ENCODE assay signal across 19 cellular contexts in the genomic region with DNA sequence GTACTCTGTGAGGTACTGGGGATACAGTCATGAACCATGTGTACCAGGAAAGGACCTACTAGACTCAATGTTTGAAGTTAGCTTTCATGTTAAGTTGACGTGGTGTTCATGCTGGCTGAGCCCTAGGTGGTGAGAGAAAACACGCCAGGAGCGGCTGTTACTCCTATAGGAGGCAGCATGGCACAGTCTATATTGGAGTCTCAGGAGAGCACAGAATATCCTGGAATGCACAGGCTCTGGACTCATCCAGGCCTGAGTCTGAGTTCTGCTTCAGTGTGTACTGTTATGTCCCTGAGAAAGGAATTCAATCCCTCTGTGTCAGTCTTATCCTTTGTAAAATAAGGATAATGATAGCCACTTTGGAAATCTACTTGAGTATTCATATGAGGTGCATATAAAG. TPM values are rescaled to one million over a fixed set of nuclear protein-coding genes. Genes with fewer than 3 reads are reported as not detected.
DNase-seq lines count a peak whose midpoint lies in the region; ATAC-seq and TF ChIP-seq lines count a peak whose summit lies in the region.
"Had no signal": no experiment of that assay in that cellular context is flagged by ENCODE, and none has a peak within 500 bp of the region (broad histone marks: within the 10 kb centered on the region; RNA-seq: fewer than 3 reads in every experiment).

No MANE protein-coding gene starts in this region.

- H3K4me2 ChIP-seq in PC-3 (ENCODE audit: low read length): no peak overlapping the region
- no peak overlapping the region for H3K4me2 ChIP-seq in hepatocyte

- H3F3A ChIP-seq in PC-3 (ENCODE audit: low read length, unreplicated experiment): no peaks in the 10 kb centered on the region

- H3K9me3 ChIP-seq in PC-3 (ENCODE audit: low read length) (no peaks in the 10 kb centered on the region), hepatocyte (ENCODE audit: low read depth) (no peaks in the 10 kb centered on the region)
- H3K9me3 ChIP-seq: esophagus muscularis mucosa had no signal

- peak; percentile 53 for TF ChIP-seq CTCF in PC-3 (conservative IDR thresholded peaks at IDR 0.05; ENCODE audit: low read depth, low read length)
- TF ChIP-seq CTCF in hepatocyte (IDR thresholded peaks at IDR 0.05; ENCODE audit: poor library complexity): peak; percentile 18
- no peak for TF ChIP-seq CTCF in dorsolateral prefrontal cortex (IDR thresholded peaks at IDR 0.05 in 54 of 56, conservative IDR thresholded peaks at IDR 0.05 in 2 of 56; ENCODE audit: low read depth in 1 of 56, partially characterized antibody in 56 of 56)

- 79% methylated on average over 3 of the region's 3 CpGs for WGBS in hepatocyte (ENCODE audit: low lambda C conversion rate, missing lambda C conversion rate)

- H3K9me2 ChIP-seq in PC-3 (replicated peaks; ENCODE audit: low read length) (no peaks in the 10 kb centered on the region), hepatocyte (replicated peaks; ENCODE audit: insufficient read depth) (no peaks in the 10 kb centered on the region)

- no peak overlapping the region for H2AFZ ChIP-seq in PC-3 (ENCODE audit: low read length)
- H2AFZ ChIP-seq in hepatocyte: no peak overlapping the region
- H2AFZ ChIP-seq: parathyroid adenoma had no signal

- DNase-seq in left ventricle myocardium superior (no peak), left cardiac atrium (no peak), PC-3 (peak; percentile 48), hepatocyte (ENCODE audit: low spot score) (peak; percentile 36), dorsolateral prefrontal cortex (no peak), NCI-H128 (lab: John Stamatoyannopoulos, UW; ENCODE audit: unreplicated experiment) (no peak), NCI-H2227 treated with DMSO at 0.1 percent for 48 hours (lab: John Stamatoyannopoulos, UW) (no peak)
- DNase-seq in activated naive CD4-positive, alpha-beta T cell treated with anti-CD3 and anti-CD28 coated beads, Interleukin-2, amount 50 U/mL, for 16 hours: no peak
- DNase-seq: activated CD8-positive, alpha-beta memory T cell treated with anti-CD3 and anti-CD28 coated beads, Interleukin-2, amount 10 ng/mL, durations not matched to agents 7 days and 5 days; activated gamma-delta T cell; aorta; MG63; NCI-H2081; stimulated activated naive CD8-positive, alpha-beta T cell treated with anti-CD3 and anti-CD28 coated beads, Interleukin-15, Interleukin-2, amounts not matched to agents 100 U/mL and 50 U/mL, for 24 hours had no signal

- intact Hi-C loops in left ventricle myocardium superior (cut with micrococcal nuclease) (no loop called here), left cardiac atrium (cut with DNase I) (no loop called here), PC-3 (cut with micrococcal nuclease) (no loop called here), dorsolateral prefrontal cortex (cut with DNase I) (no loop called here)

- POLR2A ChIA-PET in PC-3 (lab: Charles Lee; ENCODE audit: unreplicated experiment): no interaction called here

- no peaks in the 10 kb centered on the region for H3K27me3 ChIP-seq in PC-3 (ENCODE audit: low read length)
- H3K27me3 ChIP-seq in hepatocyte: no peaks in the 10 kb centered on the region
- no peaks in the 10 kb centered on the region for H3K27me3 ChIP-seq in dorsolateral prefrontal cortex
- H3K27me3 ChIP-seq: esophagus muscularis mucosa, MG63 had no signal

- H3K9ac ChIP-seq in PC-3 (ENCODE audit: low read length): no peak overlapping the region
- H3K9ac ChIP-seq: parathyroid adenoma had no signal

- no TSS peak for BruUV-seq in PC-3 (replicated peaks; lab: Mats Ljungman, UMichigan)

- H3K27ac ChIP-seq in PC-3 (ENCODE audit: low read length): no peak overlapping the region
- peak overlapping the region; percentile 88 for H3K27ac ChIP-seq in hepatocyte
- peak overlapping the region in 23 of 59 donors; percentile 52 to 93 (median 82) for H3K27ac ChIP-seq in dorsolateral prefrontal cortex
- H3K27ac ChIP-seq: coronary artery, esophagus muscularis mucosa, parathyroid adenoma had no signal

- ATAC-seq in left ventricle myocardium superior (peak; percentile 22), left cardiac atrium (no peak), PC-3 (peak; percentile 72)
- ATAC-seq: activated CD4-positive, CD25-positive, alpha-beta regulatory T cell treated with anti-CD3 and anti-CD28 coated beads, Interleukin-2, amount 50 U/mL, for 24 hours; activated CD8-positive, alpha-beta memory T cell treated with anti-CD3 and anti-CD28 coated beads, Interleukin-2, amount 10 ng/mL, durations not matched to agents 7 days and 5 days; stimulated activated naive CD8-positive, alpha-beta T cell treated with anti-CD3 and anti-CD28 coated beads, Interleukin-15, Interleukin-2, amounts not matched to agents 100 U/mL and 50 U/mL, for 24 hours had no signal

- H3K4me1 ChIP-seq in PC-3 (ENCODE audit: insufficient read depth, low read length) (no peaks in the 10 kb centered on the region), hepatocyte (ENCODE audit: insufficient read depth) (peaks cover 36% of the 10 kb centered on the region)
- H3K4me1 ChIP-seq: parathyroid adenoma had no signal

- H3K4me3 ChIP-seq in PC-3 (ENCODE audit: low read length) (no peak overlapping the region), hepatocyte (no peak overlapping the region), dorsolateral prefrontal cortex (no peak overlapping the region)
- H3K4me3 ChIP-seq: coronary artery, esophagus muscularis mucosa, MG63 had no signal

- H4K20me1 ChIP-seq in PC-3 (ENCODE audit: low read length): no peaks in the 10 kb centered on the region
- no peaks in the 10 kb centered on the region for H4K20me1 ChIP-seq in hepatocyte (ENCODE audit: insufficient read depth, poor library complexity, severe bottlenecking)

- CTCF ChIA-PET in PC-3 (lab: Charles Lee): interaction anchor here (1.2 kb wide), 1 partner anchor 661 kb away, joined by 5 read pairs; no protein-coding TSS in a partner anchor

- H3K79me2 ChIP-seq in PC-3 (ENCODE audit: low read length): no peaks in the 10 kb centered on the region
- H3K79me2 ChIP-seq in hepatocyte: no peaks in the 10 kb centered on the region
- H3K79me2 ChIP-seq: parathyroid adenoma had no signal

- no peaks in the 10 kb centered on the region for H3K36me3 ChIP-seq in PC-3 (ENCODE audit: low read depth, low read length)
- H3K36me3 ChIP-seq in hepatocyte (replicated peaks; ENCODE audit: insufficient read depth, low read depth): no peaks in the 10 kb centered on the region
- H3K36me3 ChIP-seq: esophagus muscularis mucosa, MG63 had no signal

RNA-seq across cellular contexts. Expression of a gene that starts 41.2 kb away (rescaled TPM):
- total RNA-seq in left ventricle myocardium superior (35.3 TPM), left cardiac atrium (100 to 1,000 TPM; 111 to 130 TPM), PC-3 (2014; rRNA removed) (not detected in 2 replicates), hepatocyte (12.5 and 13.5 TPM in 2 replicates), dorsolateral prefrontal cortex (1 to 10 TPM in 12 of 120 experiments, under 1 TPM in 70, not detected in 38; 0.24 to 2.3 (median 0.64) TPM)
- 8.2 and 14.6 TPM in 2 replicates for polyA plus RNA-seq in hepatocyte
- total RNA-seq: activated CD8-positive, alpha-beta memory T cell treated with anti-CD3 and anti-CD28 coated beads, Interleukin-2, amount 10 ng/mL, durations not matched to agents 7 days and 5 days; myocyte had no signal

Comparison
In these comparisons a context has a peak if more than half of its experiments do, and no peak if none do; other contexts are left out.
1. ATAC-seq: peak in left ventricle myocardium superior (single experiment) and PC-3 (single experiment); none in left cardiac atrium (0 of 2).
2. DNase-seq: peak in PC-3 (single experiment) and hepatocyte (single experiment); none in left ventricle myocardium superior (single experiment), left cardiac atrium (single experiment), dorsolateral prefrontal cortex (0 of 10), NCI-H128 (single experiment), activated naive CD4-positive, alpha-beta T cell treated with anti-CD3 and anti-CD28 coated beads, Interleukin-2, amount 50 U/mL, for 16 hours (single experiment) and NCI-H2227 treated with DMSO at 0.1 percent for 48 hours (single experiment).
3. CTCF ChIP-seq: peak in PC-3 (single experiment) and hepatocyte (single experiment); none in dorsolateral prefrontal cortex (0 of 56).